In genomic region chr11:19919050-19919561, GRCh38 we compare ENCODE assay signal across 9 cellular contexts.
DNase-seq lines count a peak whose midpoint lies in the region; ATAC-seq and TF ChIP-seq lines count a peak whose summit lies in the region.
"Had no signal": no experiment of that assay in that cellular context is flagged by ENCODE, and none has a peak within 500 bp of the region (broad histone marks: within the 10 kb centered on the region; RNA-seq: fewer than 3 reads in every experiment).

No MANE protein-coding gene starts in this region.

- TF ChIP-seq CTCF in AG09319 (IDR thresholded peaks at IDR 0.05; ENCODE audit: low read depth, low read length) (no peak), epithelial cell of proximal tubule (conservative IDR thresholded peaks at IDR 0.05; ENCODE audit: low read depth, low read length) (no peak), omental fat pad (IDR thresholded peaks at IDR 0.05) (no peak)

- DNase-seq in AG09319 (ENCODE audit: extremely low read depth, low read depth) (peak; percentile 80), NCI-H446 (lab: John Stamatoyannopoulos, UW) (peak; percentile 12 to 77), epithelial cell of proximal tubule (ENCODE audit: low read depth) (peak; percentile 76), omental fat pad (ENCODE audit: low spot score) (no peak), GM19240 (ENCODE audit: insufficient read length, low spot score) (no peak), SKM-1 treated with dmso at 0.1 percent for 144 hours (lab: John Stamatoyannopoulos, UW; ENCODE audit: unreplicated experiment) (no peak)
- DNase-seq: stimulated activated CD4-positive, alpha-beta T cell treated with anti-CD3 and anti-CD28 coated beads, Interleukin-2, amount 100 ng/mL, for 24 hours had no signal

- ATAC-seq in omental fat pad (ENCODE audit: low FRiP score) = peak; percentile 64
- no peak for ATAC-seq in GM18498 (IDR thresholded peaks at IDR 0.05; ENCODE audit: unreplicated experiment)
- no peak for ATAC-seq in GM21526 (IDR thresholded peaks at IDR 0.05; ENCODE audit: low FRiP score, unreplicated experiment)

- no peak overlapping the region for H3K4me3 ChIP-seq in epithelial cell of proximal tubule (ENCODE audit: low read depth, low read length)

Comparison
In these comparisons a context has a peak if more than half of its experiments do, and no peak if none do; other contexts are left out.
1. DNase-seq: peak in AG09319 (single experiment), NCI-H446 (2 of 2) and epithelial cell of proximal tubule (single experiment); none in omental fat pad (single experiment), GM19240 (single experiment) and SKM-1 treated with dmso at 0.1 percent for 144 hours (single experiment).